ENCODE assay signal across 1 cellular context in the genomic region with DNA sequence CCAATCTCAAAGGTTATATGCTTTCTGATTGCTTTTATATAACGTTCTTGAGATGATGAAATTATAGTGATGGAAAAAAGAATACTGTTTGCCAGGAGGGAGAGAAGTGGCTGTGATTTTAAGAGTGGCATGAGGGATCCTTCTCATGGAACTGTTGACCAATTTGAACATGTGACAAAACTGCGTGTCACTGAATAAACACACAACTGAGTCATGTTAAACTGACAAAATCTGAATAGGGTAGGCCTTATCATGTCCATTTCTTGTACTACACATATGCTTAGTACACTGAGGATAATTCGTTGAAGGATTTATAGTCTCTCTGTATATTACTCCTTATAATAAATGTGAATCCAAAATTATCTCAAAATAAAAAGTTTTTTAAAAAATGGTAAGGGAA.
TF ChIP-seq lines count a peak whose summit lies in the region.

No MANE protein-coding gene starts in this region.

TF ChIP-seq in K562, 482 proteins besides CTCF, POLR2A, EP300 and RAD21:
- TF ChIP-seq MXI1 (IDR thresholded peaks at IDR 0.05; ENCODE audit: low read depth, low read length) (no peak), FOSL1 (tag; conservative IDR thresholded peaks at IDR 0.05) (0 out of 2 replicates have a peak, but pooled peaks have one; percentile 15)
